Comparison of ENCODE assay signal across 9 cellular contexts in the genomic region with DNA sequence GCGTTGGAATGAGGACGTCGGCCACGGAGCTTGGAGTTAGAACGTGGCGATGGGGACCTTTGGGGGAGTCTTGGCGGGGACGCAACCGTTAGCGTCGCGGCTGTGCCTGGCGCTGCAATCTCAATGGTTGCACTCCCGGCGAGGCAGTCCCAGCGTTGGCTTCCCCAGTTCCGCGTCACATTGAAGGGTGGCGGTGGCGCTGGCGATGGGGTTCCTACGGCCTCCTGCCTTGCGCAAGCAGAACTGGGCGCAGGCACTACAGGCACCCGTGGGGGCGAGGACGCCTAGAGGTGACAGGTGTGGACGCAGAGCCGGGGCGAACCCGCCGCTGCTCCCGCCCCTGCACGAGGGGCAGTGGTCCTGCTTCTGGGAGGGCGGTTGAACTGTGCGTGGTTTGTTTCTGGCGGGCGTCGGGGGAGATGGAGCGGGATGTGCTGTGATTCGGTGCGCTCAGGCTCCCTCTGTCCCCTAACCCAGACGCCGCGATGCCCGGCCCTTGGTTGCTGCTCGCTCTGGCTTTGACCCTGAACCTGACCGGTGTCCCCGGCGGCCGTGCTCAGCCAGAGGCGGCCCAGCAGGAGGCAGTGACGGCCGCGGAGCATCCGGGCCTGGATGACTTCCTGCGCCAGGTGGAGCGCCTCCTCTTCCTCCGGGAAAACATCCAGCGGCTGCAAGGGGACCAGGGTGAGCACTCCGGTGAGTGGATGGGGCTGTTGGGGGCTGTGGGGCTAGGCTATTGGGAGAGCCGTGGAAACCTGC. TPM values are rescaled to one million over a fixed set of nuclear protein-coding genes. Genes with fewer than 3 reads are reported as not detected.
DNase-seq lines count a peak whose midpoint lies in the region; ATAC-seq and TF ChIP-seq lines count a peak whose summit lies in the region.
"Had no signal": no experiment of that assay in that cellular context is flagged by ENCODE, and none has a peak within 500 bp of the region (broad histone marks: within the 10 kb centered on the region; RNA-seq: fewer than 3 reads in every experiment).

No MANE protein-coding gene starts in this region.

- no peak overlapping the region for H4K5ac ChIP-seq in mesendoderm (ENCODE audit: low read length)

- no peak overlapping the region for H3K23ac ChIP-seq in mesendoderm (ENCODE audit: low read length)

- peaks cover 50% of the 10 kb centered on the region for H3K27me3 ChIP-seq in mesendoderm (ENCODE audit: insufficient read depth, low read length, poor library complexity)
- H3K27me3 ChIP-seq in upper lobe of left lung, result peaks cover 0 to 31% (median 23%) of the 10 kb centered on the region in 4 donors

- no peaks in the 10 kb centered on the region for H3K4me1 ChIP-seq in mesendoderm (ENCODE audit: control insufficient read depth, low read depth, low read length)
- H3K4me1 ChIP-seq in upper lobe of left lung, result peaks cover 16 to 21% (median 18%) of the 10 kb centered on the region in 4 donors

- H3K27me3 Mint-ChIP-seq in brain, result peaks cover 68% of the 10 kb centered on the region

- no peak overlapping the region for H2AK5ac ChIP-seq in mesendoderm (ENCODE audit: low read length)

- no peak overlapping the region for H3K18ac ChIP-seq in mesendoderm (ENCODE audit: low read length)

- peak in 1 of 2 donors; percentile 60 for ATAC-seq in upper lobe of left lung (ENCODE audit: low FRiP score in 2 of 2)
- no peak for ATAC-seq in HG03097 (IDR thresholded peaks at IDR 0.05; ENCODE audit: low FRiP score, unreplicated experiment)
- no peak for ATAC-seq in GM19035 (IDR thresholded peaks at IDR 0.05; ENCODE audit: unreplicated experiment)

- H3K27ac Mint-ChIP-seq in brain, result peak overlapping the region in 1 of 5 experiments; percentile 54

- no peak for TF ChIP-seq CTCF in brain (conservative IDR thresholded peaks at IDR 0.05)
- no peak for TF ChIP-seq CTCF in upper lobe of left lung (IDR thresholded peaks at IDR 0.05)

- H3K4ac ChIP-seq in mesendoderm (ENCODE audit: low read depth, low read length), result no peak overlapping the region

- H3K4me3 ChIP-seq in mesendoderm (ENCODE audit: low read length) (no peak overlapping the region), upper lobe of left lung (peak overlapping the region in 3 of 4 donors; percentile 15 to 41 (median 27))

- DNase-seq in activated T-cell treated with anti-CD3 and anti-CD28 coated beads for 1 hour (ENCODE audit: low read depth) (peak; percentile 5), activated T-cell treated with anti-CD3 and anti-CD28 coated beads for 4 hours (no peak), mesendoderm (peak; percentile 46), upper lobe of left lung (peak; percentile 31 to 85), G401 (ENCODE audit: low spot score) (no peak)

- peaks cover 26% of the 10 kb centered on the region for H3K4me1 Mint-ChIP-seq in brain

- H4K8ac ChIP-seq in mesendoderm (ENCODE audit: low read depth, low read length), result no peak overlapping the region

- WGBS in mesendoderm (ENCODE audit: extremely low coverage, insufficient coverage, low lambda C conversion rate), result no CpG with 5 or more reads among the region's 62 CpGs
- WGBS in upper lobe of left lung, 2 donors, result 2 to 3% methylated on average over 13 to 39 of the region's 62 CpGs

- peak overlapping the region; percentile 41 for H3K4me2 ChIP-seq in mesendoderm (ENCODE audit: low read length)

- no peak overlapping the region for H2BK5ac ChIP-seq in mesendoderm (ENCODE audit: low read length)

- H3K4me3 Mint-ChIP-seq in brain, result peak overlapping the region; percentile 46 to 81 (median 76)

- H3K79me2 ChIP-seq in mesendoderm (ENCODE audit: control insufficient read depth, insufficient read depth, low read length), result no peaks in the 10 kb centered on the region

- no peak for TF ChIP-seq EP300 in upper lobe of left lung (IDR thresholded peaks at IDR 0.05)

- H3K27ac ChIP-seq in mesendoderm (ENCODE audit: low read depth, low read length), result no peak overlapping the region
- no peak overlapping the region for H3K27ac ChIP-seq in upper lobe of left lung

- H2BK15ac ChIP-seq in mesendoderm (replicated peaks; ENCODE audit: low read depth), result no peak overlapping the region

- in situ Hi-C loops in G401 (cut with HindIII; ENCODE audit: low sequenced_read_pairs), result no loop called here

- H3K56ac ChIP-seq in mesendoderm (ENCODE audit: low read length), result peak overlapping the region; percentile 9

- H3K36me3 ChIP-seq in mesendoderm (ENCODE audit: control insufficient read depth, insufficient read depth, low read length) (no peaks in the 10 kb centered on the region), upper lobe of left lung (no peaks in the 10 kb centered on the region)

- no peak overlapping the region for H2BK120ac ChIP-seq in mesendoderm (ENCODE audit: low read depth, low read length)

- TF ChIP-seq POLR2A in upper lobe of left lung (IDR thresholded peaks at IDR 0.05), result no peak

- H3K79me1 ChIP-seq in mesendoderm (ENCODE audit: low read length), result no peaks in the 10 kb centered on the region

- no peaks in the 10 kb centered on the region for H3K36me3 Mint-ChIP-seq in brain

- peak overlapping the region; percentile 22 for H3K9ac ChIP-seq in mesendoderm (ENCODE audit: low read length)

- H3K9me3 Mint-ChIP-seq in brain, result no peaks in the 10 kb centered on the region

- no peaks in the 10 kb centered on the region for H3K9me3 ChIP-seq in upper lobe of left lung

RNA-seq across cellular contexts. Expression of gene TRH, which starts 1.0 kb away (rescaled TPM):
- 13.8 TPM for polyA plus RNA-seq in brain (ENCODE audit: insufficient read depth, low read depth, low replicate concordance)
- polyA plus RNA-seq in mesendoderm (2013, experiment 1 of 2), result 1.5 TPM
- 1.4 TPM for polyA plus RNA-seq in mesendoderm (2013, experiment 2 of 2)
- total RNA-seq in upper lobe of left lung, result under 1 TPM in 4 of 6 donors, not detected in 2; 0.13 to 0.55 (median 0.32) TPM
- total RNA-seq in G401 (2014; rRNA removed; shearing (Covaris generic)), result not detected in 2 replicates
- total RNA-seq: HT1080 had no signal

Comparison
In these comparisons a context has a peak if more than half of its experiments do, and no peak if none do; other contexts are left out.
1. DNase-seq: peak in activated T-cell treated with anti-CD3 and anti-CD28 coated beads for 1 hour (single experiment), mesendoderm (single experiment) and upper lobe of left lung (2 of 2); none in activated T-cell treated with anti-CD3 and anti-CD28 coated beads for 4 hours (single experiment) and G401 (single experiment).